1 cellular context compared by ENCODE assay signal in the genomic region with DNA sequence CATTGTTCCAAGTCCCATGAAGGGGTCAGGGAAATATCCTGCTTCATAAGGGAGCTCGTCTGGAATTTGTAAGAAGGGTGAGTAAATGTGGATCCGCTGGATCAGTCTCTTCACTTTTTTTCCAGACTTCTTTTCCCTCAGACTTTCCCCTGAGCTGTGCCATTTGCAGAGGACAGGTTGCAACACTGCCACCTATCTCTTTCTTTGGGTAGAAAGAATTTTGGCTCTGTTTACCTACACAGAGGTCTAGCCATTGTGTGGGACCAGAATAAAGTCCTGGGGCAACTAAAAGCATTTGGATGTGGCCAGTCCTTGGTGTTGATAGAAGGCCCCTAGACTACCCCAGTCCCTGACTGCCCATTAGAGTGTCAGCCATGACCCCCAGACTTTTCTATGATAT.
TF ChIP-seq lines count a peak whose summit lies in the region.

No MANE protein-coding gene starts in this region.

TF ChIP-seq in H1, 55 proteins besides CTCF, POLR2A, EP300 and RAD21 (continued from another document):
- TF ChIP-seq TBP (IDR thresholded peaks at IDR 0.05; ENCODE audit: low read depth, low read length) (no peak), HDAC2 (IDR thresholded peaks at IDR 0.05; ENCODE audit: borderline replicate concordance in 1 of 2, low read depth in 2 of 2, low read length in 2 of 2) (no peak)
